13 cellular contexts compared by ENCODE assay signal in genomic region chr19:13463296-13463695, GRCh38. TPM values are rescaled to one million over a fixed set of nuclear protein-coding genes. Genes with fewer than 3 reads are reported as not detected.
A peak's percentile ranks its signal among the peaks of the same experiment; 100 is the strongest.
DNase-seq lines count a peak whose midpoint lies in the region; ATAC-seq, FAIRE-seq and TF ChIP-seq lines count a peak whose summit lies in the region.
"Had no signal": no experiment of that assay in that cellular context is flagged by ENCODE, and none has a peak within 500 bp of the region (broad histone marks: within the 10 kb centered on the region; RNA-seq: fewer than 3 reads in every experiment).

No MANE protein-coding gene starts in this region.

- DNase-seq in ACHN (peak; percentile 49), GM18507 (ENCODE audit: extremely low spot score, insufficient read length, low read depth) (peak; percentile 18), RPMI7951 (ENCODE audit: low read depth) (peak; percentile 6), fibroblast of the aortic adventitia (ENCODE audit: low read depth) (peak; percentile 13), GM19238 (ENCODE audit: insufficient read length, low spot score) (no peak), hippocampal formation (lab: John Stamatoyannopoulos, UW) (no peak)
- DNase-seq: DMS79 treated with DMSO at 0.1 percent for 48 hours, NCI-H187 treated with DMSO at 0.1 percent for 48 hours, spleen had no signal

- no peak overlapping the region for H3K4me3 ChIP-seq in fibroblast of the aortic adventitia (ENCODE audit: low read depth, low read length)
- H3K4me3 ChIP-seq: SK-N-MC, spleen, thoracic aorta had no signal

- no peak for FAIRE-seq in GM18507 (lab: Jason Lieb, UNC)

- no peak for TF ChIP-seq CTCF in fibroblast of the aortic adventitia (IDR thresholded peaks at IDR 0.05; ENCODE audit: insufficient read depth, low read length)

- ATAC-seq in GM19035 (IDR thresholded peaks at IDR 0.05; ENCODE audit: unreplicated experiment) (no peak), HG02938 (IDR thresholded peaks at IDR 0.05; ENCODE audit: unreplicated experiment) (no peak)

- in situ Hi-C loops in ACHN (cut with HindIII; ENCODE audit: low pct_ligation_motif_present, low pct_unique_long_range_greater_than_20kb, low sequenced_read_pairs) = no loop called here

RNA-seq across cellular contexts. Expression of gene CACNA1A, which starts 43.0 kb away (rescaled TPM):
- total RNA-seq in RPMI7951 (2014; rRNA removed; shearing (Covaris generic)) = 0.12 and 0.49 TPM in 2 replicates
- 13.7 and 42.8 TPM in 2 replicates for total RNA-seq in fibroblast of the aortic adventitia (ENCODE audit: low replicate concordance)

Comparison
In these comparisons a context has a peak if more than half of its experiments do, and no peak if none do; other contexts are left out.
1. DNase-seq: peak in ACHN (single experiment), GM18507 (single experiment), RPMI7951 (single experiment) and fibroblast of the aortic adventitia (single experiment); none in GM19238 (single experiment) and hippocampal formation (0 of 2).